30 cellular contexts compared by ENCODE assay signal in genomic region chr7:35529713-35530112, GRCh38.
"Had no signal": no experiment of that assay in that cellular context is flagged by ENCODE, and none has a peak within 500 bp of the region (broad histone marks: within the 10 kb centered on the region; RNA-seq: fewer than 3 reads in every experiment).

No MANE protein-coding gene starts in this region.

- DNase-seq: hypothalamus; immature natural killer cell; kidney; left colon; left lung; lower lobe of right lung; mammary epithelial cell; mesendoderm; naive B cell; natural killer cell; nephron progenitor cell; occipital lobe; psoas muscle; right lobe of liver; stimulated activated CD4-positive, alpha-beta T cell treated with anti-CD3 and anti-CD28 coated beads, Interleukin-1b, Interleukin-23, amount 100 ng/mL, for 48 hours; stimulated activated CD4-positive, alpha-beta T cell treated with anti-CD3 and anti-CD28 coated beads, Interleukin-2, amount 100 ng/mL, for 48 hours; stimulated activated CD4-positive, alpha-beta T cell treated with anti-CD3 and anti-CD28 coated beads, Interleukin-4, amount 100 ng/mL, for 4 hours; stimulated activated CD8-positive, alpha-beta memory T cell treated with anti-CD3 and anti-CD28 coated beads, Interleukin-4, amount 100 ng/mL, for 48 hours; stimulated activated naive CD4-positive, alpha-beta T cell treated with Interleukin-2 at 50 U/mL for 16 hours; stimulated activated naive CD8-positive, alpha-beta T cell treated with anti-CD3 and anti-CD28 coated beads, Interleukin-15, amount 100 ng/mL, for 72 hours; substantia nigra had no signal

- H3K4me1 ChIP-seq: left lung, lower lobe of right lung, neural progenitor cell, parathyroid adenoma, psoas muscle, tibial nerve, vagina had no signal

- H3K9me3 Mint-ChIP-seq: immature natural killer cell; mesothelial cell of epicardium; naive B cell; natural killer cell; nephron progenitor cell; neural progenitor cell; stimulated activated memory B cell treated with anti-CD40 and anti-IgM and Interleukin-4, amounts not matched to agents 10 μg/mL and 1 μg/mL and 100 μg/mL, for 72 hours; stimulated activated naive CD8-positive, alpha-beta T cell treated with anti-CD3 and anti-CD28 coated beads, Interleukin-15, amount 100 ng/mL, for 72 hours; type B pancreatic cell had no signal

- H3K4me3 ChIP-seq: left lung, lower lobe of right lung, neural progenitor cell, psoas muscle, right lobe of liver, smooth muscle cell, tibial nerve, vagina had no signal

- H3K79me2 ChIP-seq: parathyroid adenoma had no signal

- H3K9me3 ChIP-seq: left lung, lower lobe of right lung, neutrophil, psoas muscle, right lobe of liver, tibial nerve, vagina had no signal

- H3K27ac ChIP-seq: left lung, lower lobe of right lung, neural progenitor cell, neutrophil, parathyroid adenoma, psoas muscle, right lobe of liver, tibial nerve, vagina had no signal

- H3K9ac ChIP-seq: neural progenitor cell, parathyroid adenoma had no signal

- ATAC-seq: left colon; left lung; lower lobe of right lung; natural killer cell; psoas muscle; stimulated activated memory B cell treated with anti-CD40 and anti-IgM and Interleukin-4, amounts not matched to agents 10 μg/mL and 1 μg/mL and 100 μg/mL, for 72 hours; stimulated activated naive CD8-positive, alpha-beta T cell treated with anti-CD3 and anti-CD28 coated beads, Interleukin-15, amount 100 ng/mL, for 72 hours had no signal

- H3K27ac Mint-ChIP-seq: immature natural killer cell; mesothelial cell of epicardium; natural killer cell; nephron progenitor cell; stimulated activated memory B cell treated with anti-CD40 and anti-IgM and Interleukin-4, amounts not matched to agents 10 μg/mL and 1 μg/mL and 100 μg/mL, for 72 hours; stimulated activated naive CD8-positive, alpha-beta T cell treated with anti-CD3 and anti-CD28 coated beads, Interleukin-15, amount 100 ng/mL, for 72 hours; type B pancreatic cell had no signal

- H3K27me3 ChIP-seq: neural progenitor cell, right lobe of liver, tibial nerve, vagina had no signal

- H2AFZ ChIP-seq: neural progenitor cell, parathyroid adenoma had no signal

- H3K36me3 Mint-ChIP-seq: immature natural killer cell; mesothelial cell of epicardium; naive B cell; natural killer cell; neural progenitor cell; stimulated activated memory B cell treated with anti-CD40 and anti-IgM and Interleukin-4, amounts not matched to agents 10 μg/mL and 1 μg/mL and 100 μg/mL, for 72 hours; type B pancreatic cell had no signal

- H3K4me3 Mint-ChIP-seq: immature natural killer cell; mesothelial cell of epicardium; natural killer cell; nephron progenitor cell; neural progenitor cell; stimulated activated memory B cell treated with anti-CD40 and anti-IgM and Interleukin-4, amounts not matched to agents 10 μg/mL and 1 μg/mL and 100 μg/mL, for 72 hours; stimulated activated naive CD8-positive, alpha-beta T cell treated with anti-CD3 and anti-CD28 coated beads, Interleukin-15, amount 100 ng/mL, for 72 hours; type B pancreatic cell had no signal

- H3K4me1 Mint-ChIP-seq: immature natural killer cell; mesothelial cell of epicardium; natural killer cell; nephron progenitor cell; neural progenitor cell; stimulated activated naive CD8-positive, alpha-beta T cell treated with anti-CD3 and anti-CD28 coated beads, Interleukin-15, amount 100 ng/mL, for 72 hours had no signal

- H3K4me2 ChIP-seq: neural progenitor cell, smooth muscle cell had no signal

- H3K36me3 ChIP-seq: left lung, lower lobe of right lung, neural progenitor cell, neutrophil, right lobe of liver, tibial nerve, vagina had no signal
